9 cellular contexts compared by ENCODE assay signal in genomic region chr1:110408488-110408887, GRCh38. TPM values are rescaled to one million over a fixed set of nuclear protein-coding genes. Genes with fewer than 3 reads are reported as not detected.
A peak's percentile ranks its signal among the peaks of the same experiment; 100 is the strongest.
DNase-seq lines count a peak whose midpoint lies in the region; ATAC-seq and TF ChIP-seq lines count a peak whose summit lies in the region.
"Had no signal": no experiment of that assay in that cellular context is flagged by ENCODE, and none has a peak within 500 bp of the region (broad histone marks: within the 10 kb centered on the region; RNA-seq: fewer than 3 reads in every experiment).

No MANE protein-coding gene starts in this region.

- no peak for DNase-seq in GM23338 (ENCODE audit: low spot score)
- no peak for DNase-seq in Peyer's patch
- DNase-seq in esophagus muscularis mucosa (ENCODE audit: extremely low spot score): no peak
- DNase-seq in gastrocnemius medialis: no peak
- DNase-seq in NCI-H446 treated with DMSO at 0.1 percent for 48 hours (lab: John Stamatoyannopoulos, UW): no peak
- DNase-seq in SK-N-DZ (ENCODE audit: low spot score): no peak
- DNase-seq in A172 (ENCODE audit: low spot score): no peak

- H3K79me2 ChIP-seq in GM23338 (replicated peaks; ENCODE audit: insufficient read depth): peaks cover 17% of the 10 kb centered on the region

- peaks cover 7% of the 10 kb centered on the region for H3K27me3 Mint-ChIP-seq in GM23338 (ENCODE audit: insufficient read depth, low read depth, poor library complexity)

- H3K27ac ChIP-seq in GM23338 (ENCODE audit: low read depth) (no peak overlapping the region), Peyer's patch (no peak overlapping the region), esophagus muscularis mucosa (replicated peaks in 1 of 4) (peak overlapping the region in 1 of 4 donors; percentile 95), gastrocnemius medialis (peak overlapping the region; percentile 92 to 99 (median 95))

- peak overlapping the region; percentile 88 for H3K4me3 ChIP-seq in GM23338
- H3K4me3 ChIP-seq in Peyer's patch: peak overlapping the region in 3 of 4 donors; percentile 90 to 94 (median 93)
- peak overlapping the region; percentile 90 to 97 (median 94) for H3K4me3 ChIP-seq in esophagus muscularis mucosa
- H3K4me3 ChIP-seq in gastrocnemius medialis: peak overlapping the region; percentile 78 to 98 (median 91)

- H3K9me3 ChIP-seq in Peyer's patch: no peaks in the 10 kb centered on the region
- no peaks in the 10 kb centered on the region for H3K9me3 ChIP-seq in esophagus muscularis mucosa
- H3K9me3 ChIP-seq in gastrocnemius medialis: no peaks in the 10 kb centered on the region

- 80% methylated on average over 8 of the region's 8 CpGs for WGBS in esophagus muscularis mucosa

- H3K9me3 Mint-ChIP-seq in GM23338: no peaks in the 10 kb centered on the region; the same call in 2 of the 3 replicates

- 0 out of 2 replicates have a peak, but pooled peaks cover 3% of the 10 kb centered on the region for H4K20me1 ChIP-seq in GM23338 (replicated peaks; ENCODE audit: insufficient read depth)

- H3F3A ChIP-seq in GM23338 (replicated peaks; ENCODE audit: low read depth): no peaks in the 10 kb centered on the region

- H3K4me2 ChIP-seq in GM23338: peak overlapping the region; percentile 88

- ATAC-seq in GM23338: no peak
- ATAC-seq in gastrocnemius medialis: no peak
- no peak for ATAC-seq in GM19328 (IDR thresholded peaks at IDR 0.05; ENCODE audit: unreplicated experiment)

- H3K9me2 ChIP-seq in GM23338 (ENCODE audit: insufficient read depth): no peaks in the 10 kb centered on the region

- intact Hi-C loops in esophagus muscularis mucosa (cut with DNase I) (loop anchor here (5.0 kb wide), 1 partner anchor 66 kb away; no protein-coding TSS in a partner anchor), gastrocnemius medialis (cut with DNase I; ENCODE audit: low total_unique reads) (loop anchor here (5.0 kb wide), 1 partner anchor 201 kb away; no protein-coding TSS in a partner anchor)

- TF ChIP-seq POLR2A in Peyer's patch (IDR thresholded peaks at IDR 0.05) (no peak), esophagus muscularis mucosa (IDR thresholded peaks at IDR 0.05; ENCODE audit: low read depth) (no peak), gastrocnemius medialis (IDR thresholded peaks at IDR 0.05) (no peak)

- peaks cover 12% of the 10 kb centered on the region for H3K36me3 Mint-ChIP-seq in GM23338 (ENCODE audit: low read depth)

- in situ Hi-C loops in gastrocnemius medialis (cut with MboI; ENCODE audit: low sequenced_read_pairs in 4 of 4): loop anchor here in 2 of 4 donors (5.0 to 10.0 kb wide), 2 partner anchors 64 to 71 kb away; partner anchors contain the start of gene RBM15 (in 1 of the 2)

- no peak for TF ChIP-seq CTCF in GM23338 (conservative IDR thresholded peaks at IDR 0.05; ENCODE audit: low read depth in 2 of 2)
- no peak for TF ChIP-seq CTCF in Peyer's patch (IDR thresholded peaks at IDR 0.05)
- TF ChIP-seq CTCF in esophagus muscularis mucosa (IDR thresholded peaks at IDR 0.05): no peak
- TF ChIP-seq CTCF in gastrocnemius medialis (IDR thresholded peaks at IDR 0.05 in 4 of 5, conservative IDR thresholded peaks at IDR 0.05 in 1 of 5): no peak

- H3K27me3 ChIP-seq in GM23338 (ENCODE audit: insufficient read depth) (no peaks in the 10 kb centered on the region), Peyer's patch (no peaks in the 10 kb centered on the region), esophagus muscularis mucosa (no peaks in the 10 kb centered on the region), gastrocnemius medialis (no peaks in the 10 kb centered on the region)

- H2AFZ ChIP-seq in GM23338: no peak overlapping the region

- peaks cover 6% of the 10 kb centered on the region; the same call in 2 of the 3 replicates for H3K4me1 Mint-ChIP-seq in GM23338

- H3K36me3 ChIP-seq in GM23338 (ENCODE audit: insufficient read depth) (peaks cover 16% of the 10 kb centered on the region), Peyer's patch (peaks cover 0 to 24% (median 0%) of the 10 kb centered on the region in 3 donors), esophagus muscularis mucosa (peaks cover 10 to 24% (median 24%) of the 10 kb centered on the region in 4 donors), gastrocnemius medialis (peaks cover 0 to 26% of the 10 kb centered on the region in 2 donors)

- H3K4me3 Mint-ChIP-seq in GM23338: peak overlapping the region; percentile 99

- peaks cover 5% of the 10 kb centered on the region; the same call in 1 of the 2 replicates for H3K4me1 ChIP-seq in GM23338 (ENCODE audit: insufficient read depth)
- H3K4me1 ChIP-seq in Peyer's patch: peaks cover 0 to 25% (median 4%) of the 10 kb centered on the region in 4 donors
- peaks cover 20 to 30% (median 27%) of the 10 kb centered on the region in 4 donors for H3K4me1 ChIP-seq in esophagus muscularis mucosa
- H3K4me1 ChIP-seq in gastrocnemius medialis: peaks cover 32% of the 10 kb centered on the region in 2 donors

- no peak overlapping the region for H3K27ac Mint-ChIP-seq in GM23338

- TF ChIP-seq EP300 in esophagus muscularis mucosa (IDR thresholded peaks at IDR 0.05): no peak

TF ChIP-seq in GM23338, 12 proteins besides CTCF, POLR2A, EP300 and RAD21 (continues in another document):
- TF ChIP-seq EZH2 (IDR thresholded peaks at IDR 0.05; ENCODE audit: low read depth, unreplicated experiment) (no peak), STAT1 (IDR thresholded peaks at IDR 0.05; ENCODE audit: unreplicated experiment) (no peak), POLR2AphosphoS5 (IDR thresholded peaks at IDR 0.05; ENCODE audit: low read depth) (no peak), CREB1 (CRISPR knock-in tag; IDR thresholded peaks at IDR 0.05; ENCODE audit: low read depth) (no peak), NANOG (IDR thresholded peaks at IDR 0.05; ENCODE audit: borderline replicate concordance) (no peak), ZNF114 (CRISPR knock-in tag; IDR thresholded peaks at IDR 0.05) (no peak)
- TF ChIP-seq, protein P1, sequence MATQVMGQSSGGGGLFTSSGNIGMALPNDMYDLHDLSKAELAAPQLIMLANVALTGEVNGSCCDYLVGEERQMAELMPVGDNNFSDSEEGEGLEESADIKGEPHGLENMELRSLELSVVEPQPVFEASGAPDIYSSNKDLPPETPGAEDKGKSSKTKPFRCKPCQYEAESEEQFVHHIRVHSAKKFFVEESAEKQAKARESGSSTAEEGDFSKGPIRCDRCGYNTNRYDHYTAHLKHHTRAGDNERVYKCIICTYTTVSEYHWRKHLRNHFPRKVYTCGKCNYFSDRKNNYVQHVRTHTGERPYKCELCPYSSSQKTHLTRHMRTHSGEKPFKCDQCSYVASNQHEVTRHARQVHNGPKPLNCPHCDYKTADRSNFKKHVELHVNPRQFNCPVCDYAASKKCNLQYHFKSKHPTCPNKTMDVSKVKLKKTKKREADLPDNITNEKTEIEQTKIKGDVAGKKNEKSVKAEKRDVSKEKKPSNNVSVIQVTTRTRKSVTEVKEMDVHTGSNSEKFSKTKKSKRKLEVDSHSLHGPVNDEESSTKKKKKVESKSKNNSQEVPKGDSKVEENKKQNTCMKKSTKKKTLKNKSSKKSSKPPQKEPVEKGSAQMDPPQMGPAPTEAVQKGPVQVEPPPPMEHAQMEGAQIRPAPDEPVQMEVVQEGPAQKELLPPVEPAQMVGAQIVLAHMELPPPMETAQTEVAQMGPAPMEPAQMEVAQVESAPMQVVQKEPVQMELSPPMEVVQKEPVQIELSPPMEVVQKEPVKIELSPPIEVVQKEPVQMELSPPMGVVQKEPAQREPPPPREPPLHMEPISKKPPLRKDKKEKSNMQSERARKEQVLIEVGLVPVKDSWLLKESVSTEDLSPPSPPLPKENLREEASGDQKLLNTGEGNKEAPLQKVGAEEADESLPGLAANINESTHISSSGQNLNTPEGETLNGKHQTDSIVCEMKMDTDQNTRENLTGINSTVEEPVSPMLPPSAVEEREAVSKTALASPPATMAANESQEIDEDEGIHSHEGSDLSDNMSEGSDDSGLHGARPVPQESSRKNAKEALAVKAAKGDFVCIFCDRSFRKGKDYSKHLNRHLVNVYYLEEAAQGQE (IDR thresholded peaks at IDR 0.05; ENCODE audit: unreplicated experiment): no peak

RNA-seq across cellular contexts. Expression of gene LAMTOR5, which starts 1.0 kb away (rescaled TPM):
- 41.0 and 52.6 TPM in 2 replicates for total RNA-seq in GM23338 (2014; rRNA removed; shearing (Covaris generic))
- 246 and 263 TPM in 2 replicates for polyA plus RNA-seq in GM23338 (2016; fragmentation: Nextera tagmentation; extraction: Ambion mirVana)
- 10 to 100 TPM; 45.1 to 99.0 (median 65.5) TPM for total RNA-seq in Peyer's patch
- total RNA-seq in esophagus muscularis mucosa: 100 to 1,000 TPM in 1 of 4 donors, 10 to 100 TPM in 3; 59.9 to 113 (median 71.0) TPM
- 100 to 1,000 TPM; 116 to 203 (median 153) TPM for total RNA-seq in gastrocnemius medialis
- 86.5 and 128 TPM in 2 replicates for polyA plus RNA-seq in SK-N-DZ (2014; cell fraction: cytosol; rRNA removed)
- polyA plus RNA-seq in SK-N-DZ (2014; cell fraction: nucleus; rRNA removed): 54.0 and 97.7 TPM in 2 replicates
- 158 and 166 TPM in 2 replicates for total RNA-seq in A172 (2014; rRNA removed; shearing (Covaris generic))

RNA-seq across cellular contexts. Expression of gene SLC16A4, which starts 17.7 kb away (rescaled TPM):
- 0.50 and 0.94 TPM in 2 replicates for total RNA-seq in GM23338 (2014; rRNA removed; shearing (Covaris generic))
- 1.5 and 1.6 TPM in 2 replicates for polyA plus RNA-seq in GM23338 (2016; fragmentation: Nextera tagmentation; extraction: Ambion mirVana)
- 10 to 100 TPM; 10.1 to 26.1 (median 13.0) TPM for total RNA-seq in Peyer's patch
- total RNA-seq in esophagus muscularis mucosa: 1 to 10 TPM; 5.8 to 8.8 (median 8.4) TPM
- total RNA-seq in gastrocnemius medialis: 1 to 10 TPM; 1.2 to 3.5 (median 2.9) TPM
- polyA plus RNA-seq in SK-N-DZ (2014; cell fraction: cytosol; rRNA removed): 0.09 and 0.23 TPM in 2 replicates
- polyA plus RNA-seq in SK-N-DZ (2014; cell fraction: nucleus; rRNA removed): 0.33 and 0.59 TPM in 2 replicates
- 31.0 and 35.0 TPM in 2 replicates for total RNA-seq in A172 (2014; rRNA removed; shearing (Covaris generic))

RNA-seq across cellular contexts. Expression of gene PROK1, which starts 42.5 kb away (rescaled TPM):
- not detected in 2 replicates for total RNA-seq in GM23338 (2014; rRNA removed; shearing (Covaris generic))
- polyA plus RNA-seq in GM23338 (2016; fragmentation: Nextera tagmentation; extraction: Ambion mirVana): not detected in 2 replicates
- total RNA-seq in Peyer's patch (not detected), esophagus muscularis mucosa (not detected), gastrocnemius medialis (1 to 10 TPM in 3 of 4 donors, under 1 TPM in 1; 0.38 to 2.8 (median 1.6) TPM)
- not detected in 2 replicates for polyA plus RNA-seq in SK-N-DZ (2014; cell fraction: cytosol; rRNA removed)
- polyA plus RNA-seq in SK-N-DZ (2014; cell fraction: nucleus; rRNA removed): not detected in 2 replicates
- not detected in 2 replicates for total RNA-seq in A172 (2014; rRNA removed; shearing (Covaris generic))
- total RNA-seq: kidney epithelial cell had no signal

Comparison
In these comparisons a context has a peak if more than half of its experiments do, and no peak if none do; other contexts are left out.
1. H3K27ac ChIP-seq: peak in gastrocnemius medialis (4 of 4); none in GM23338 (single experiment) and Peyer's patch (0 of 4).
2. Peak in every context shown above with its lines, with median percentiles within 50 percentile points of each other: H3K4me3 ChIP-seq.